Comparison of ENCODE assay signal across 10 cellular contexts in genomic region chr4:70651864-70652506, GRCh38. TPM values are rescaled to one million over a fixed set of nuclear protein-coding genes. Genes with fewer than 3 reads are reported as not detected.
A peak's percentile ranks its signal among the peaks of the same experiment; 100 is the strongest.
DNase-seq lines count a peak whose midpoint lies in the region; ATAC-seq lines count a peak whose summit lies in the region.
"Had no signal": no experiment of that assay in that cellular context is flagged by ENCODE, and none has a peak within 500 bp of the region (broad histone marks: within the 10 kb centered on the region; RNA-seq: fewer than 3 reads in every experiment).

No MANE protein-coding gene starts in this region.

- peak overlapping the region; percentile 43 for H3K9ac ChIP-seq in adipocyte (ENCODE audit: low read length)
- peak overlapping the region; percentile 27 to 38 for H3K9ac ChIP-seq in stomach smooth muscle (ENCODE audit: low read length in 2 of 2)

- H3K36me3 ChIP-seq in adipocyte (ENCODE audit: control insufficient read depth, insufficient read depth, low read length, severe bottlenecking) (no peaks in the 10 kb centered on the region), iPS DF 6.9 (ENCODE audit: control insufficient read depth, insufficient read depth, low read length) (no peaks in the 10 kb centered on the region), stomach smooth muscle (ENCODE audit: control insufficient read depth in 2 of 2, insufficient read depth in 2 of 2, low read length in 2 of 2) (no peaks in the 10 kb centered on the region)
- H3K36me3 ChIP-seq: SJSA1 had no signal

- H3K27ac ChIP-seq in iPS DF 6.9 (ENCODE audit: low read length) (no peak overlapping the region), stomach smooth muscle (ENCODE audit: low read length) (no peak overlapping the region)
- H3K27ac ChIP-seq: SJSA1, skin epidermis had no signal

- H3K27me3 ChIP-seq in adipocyte (replicated peaks; ENCODE audit: control insufficient read depth, insufficient read depth, low read length) (no peaks in the 10 kb centered on the region), iPS DF 6.9 (ENCODE audit: control insufficient read depth, insufficient read depth, low read length) (no peaks in the 10 kb centered on the region), stomach smooth muscle (ENCODE audit: control insufficient read depth in 1 of 2, insufficient read depth in 2 of 2, low read length in 2 of 2) (peaks cover 0 to 2% of the 10 kb centered on the region in 2 donors)

- peak overlapping the region; percentile 46 for H3K4me3 ChIP-seq in adipocyte (ENCODE audit: low read length)
- H3K4me3 ChIP-seq in iPS DF 6.9 (ENCODE audit: low read length) = no peak overlapping the region
- H3K4me3 ChIP-seq in stomach smooth muscle (ENCODE audit: low read length in 2 of 2) = no peak overlapping the region
- H3K4me3 ChIP-seq: SJSA1, skin epidermis had no signal

- DNase-seq in COR-L47 (lab: John Stamatoyannopoulos, UW) (peak; percentile 20), NCI-H1417 treated with DMSO at 0.1 percent for 48 hours (lab: John Stamatoyannopoulos, UW) (peak; percentile 39), adipocyte (ENCODE audit: low read depth) (peak; percentile 75), iPS DF 6.9 (ENCODE audit: low read depth, low spot score) (peak; percentile 20), ecto neural progenitor cell (ENCODE audit: low spot score) (no peak), mucosa of gallbladder (ENCODE audit: low spot score) (no peak)

- WGBS in iPS DF 6.9 (ENCODE audit: insufficient coverage, insufficient read length) = no CpG with 5 or more reads among the region's 4 CpGs

- H3K4me1 ChIP-seq in adipocyte (ENCODE audit: control insufficient read depth, insufficient read depth, low read length) = no peaks in the 10 kb centered on the region
- H3K4me1 ChIP-seq in iPS DF 6.9 (ENCODE audit: control insufficient read depth, insufficient read depth, low read length) = no peaks in the 10 kb centered on the region
- H3K4me1 ChIP-seq in stomach smooth muscle (ENCODE audit: control insufficient read depth, insufficient read depth, low read length) = no peaks in the 10 kb centered on the region
- H3K4me1 ChIP-seq: SJSA1 had no signal

- ATAC-seq in GM19455 (IDR thresholded peaks at IDR 0.05; ENCODE audit: unreplicated experiment) = peak; percentile 46

- H3K9me3 ChIP-seq in adipocyte (ENCODE audit: control insufficient read depth, low read length) = no peaks in the 10 kb centered on the region
- H3K9me3 ChIP-seq in iPS DF 6.9 (ENCODE audit: control insufficient read depth, insufficient read depth, low read length) = no peaks in the 10 kb centered on the region
- no peaks in the 10 kb centered on the region for H3K9me3 ChIP-seq in stomach smooth muscle (ENCODE audit: control insufficient read depth in 2 of 2, low read length in 2 of 2)
- H3K9me3 ChIP-seq: SJSA1 had no signal

RNA-seq across cellular contexts. Expression of gene JCHAIN, which starts 14.3 kb away (rescaled TPM):
- 12.3 TPM for total RNA-seq in mucosa of gallbladder
- total RNA-seq: SJSA1 had no signal

RNA-seq across cellular contexts. Expression of gene ENAM, which starts 23.4 kb away (rescaled TPM):
- 9.6 TPM for total RNA-seq in mucosa of gallbladder
- total RNA-seq: SJSA1 had no signal

RNA-seq across cellular contexts. Expression of gene UTP3, which starts 36.3 kb away (rescaled TPM):
- total RNA-seq in mucosa of gallbladder = 17.1 TPM

RNA-seq across cellular contexts. Expression of gene AMBN, which starts 59.9 kb away (rescaled TPM):
- total RNA-seq in mucosa of gallbladder = not detected
- total RNA-seq: SJSA1 had no signal

Comparison
In these comparisons a context has a peak if more than half of its experiments do, and no peak if none do; other contexts are left out.
1. DNase-seq: peak in COR-L47 (single experiment), NCI-H1417 treated with DMSO at 0.1 percent for 48 hours (single experiment), adipocyte (single experiment) and iPS DF 6.9 (single experiment); none in ecto neural progenitor cell (single experiment) and mucosa of gallbladder (single experiment).